Comparison of ENCODE assay signal across 8 cellular contexts in genomic region chr7:43454936-43455518, GRCh38.
DNase-seq lines count a peak whose midpoint lies in the region; ATAC-seq and TF ChIP-seq lines count a peak whose summit lies in the region.

No MANE protein-coding gene starts in this region.

- 0 out of 2 replicates have a peak overlapping the region, but pooled peaks have one; percentile 0 for H3K27ac Mint-ChIP-seq in HFFc6
- H3K27ac Mint-ChIP-seq in naive thymus-derived CD4-positive, alpha-beta T cell, result peak overlapping the region in 1 of 9 donors; percentile 20

- H3K27me3 ChIP-seq in heart right ventricle, result peaks cover 0 to 3% (median 0%) of the 10 kb centered on the region in 7 donors
- no peaks in the 10 kb centered on the region for H3K27me3 ChIP-seq in naive thymus-derived CD4-positive, alpha-beta T cell (ENCODE audit: control insufficient read depth in 2 of 2, insufficient read depth in 2 of 2, low read length in 2 of 2)

- no peaks in the 10 kb centered on the region for H3K9me3 ChIP-seq in heart right ventricle
- H3K9me3 ChIP-seq in naive thymus-derived CD4-positive, alpha-beta T cell (ENCODE audit: control insufficient read depth in 2 of 3, low read length in 3 of 3), result no peaks in the 10 kb centered on the region

- POLR2A ChIA-PET in naive thymus-derived CD4-positive, alpha-beta T cell (lab: Charles Lee), result no interaction called here

- H3K4me1 ChIP-seq in heart right ventricle, result peaks cover 0 to 5% (median 0%) of the 10 kb centered on the region in 9 donors
- H3K4me1 ChIP-seq in naive thymus-derived CD4-positive, alpha-beta T cell (ENCODE audit: control insufficient read depth in 2 of 2, insufficient read depth in 2 of 2, low read length in 2 of 2), result no peaks in the 10 kb centered on the region

- H3K36me3 ChIP-seq in heart right ventricle, result no peaks in the 10 kb centered on the region
- H3K36me3 ChIP-seq in naive thymus-derived CD4-positive, alpha-beta T cell (ENCODE audit: control insufficient read depth in 2 of 3, insufficient read depth in 3 of 3, low read length in 3 of 3), result no peaks in the 10 kb centered on the region

- 25 to 33% methylated on average over 8 of the region's 8 CpGs for WGBS in heart right ventricle, 2 donors

- intact Hi-C loops in heart right ventricle (cut with DNase I), result loop anchor here in 3 of 10 donors (10.0 kb wide), 2 partner anchors 270 to 510 kb away; partner anchors contain the start of gene COA1 (in 2 of the 3)
- intact Hi-C loops in Right ventricle myocardium superior (cut with DNase I), result no loop called here
- intact Hi-C loops in naive thymus-derived CD4-positive, alpha-beta T cell (cut with micrococcal nuclease), result loop anchor here (5.0 to 10.0 kb wide), 3 partner anchors 270 to 513 kb away; partner anchors contain the start of gene COA1 (in 1 of the 2)

- DNase-seq in heart right ventricle (no peak), Right ventricle myocardium superior (no peak), HFFc6 (peak; percentile 49), NOMO-1 (lab: John Stamatoyannopoulos, UW; ENCODE audit: unreplicated experiment in 2 of 2) (peak; percentile 45 to 49), dedifferentiated amniotic fluid mesenchymal stem cell (ENCODE audit: extremely low spot score) (peak; percentile 64), NCI-H1048 (lab: John Stamatoyannopoulos, UW) (no peak)
- peak in 1 of 9 donors; percentile 9 for DNase-seq in naive thymus-derived CD4-positive, alpha-beta T cell
- DNase-seq in activated naive CD4-positive, alpha-beta T cell treated with anti-CD3 and anti-CD28 coated beads, Interleukin-2, amount 50 U/mL, for 16 hours, result no peak

- H3K36me3 Mint-ChIP-seq in HFFc6 (ENCODE audit: low read depth), result no peaks in the 10 kb centered on the region
- H3K36me3 Mint-ChIP-seq in naive thymus-derived CD4-positive, alpha-beta T cell, result no peaks in the 10 kb centered on the region

- peaks cover 10% of the 10 kb centered on the region for H3K4me1 Mint-ChIP-seq in HFFc6 (ENCODE audit: low read depth)
- H3K4me1 Mint-ChIP-seq in naive thymus-derived CD4-positive, alpha-beta T cell, result peaks cover 0 to 7% (median 4%) of the 10 kb centered on the region in 7 donors

- H3K4me3 Mint-ChIP-seq in HFFc6, result peak overlapping the region; percentile 68
- no peak overlapping the region for H3K4me3 Mint-ChIP-seq in naive thymus-derived CD4-positive, alpha-beta T cell

- H3K4me3 ChIP-seq in heart right ventricle, result no peak overlapping the region
- H3K4me3 ChIP-seq in naive thymus-derived CD4-positive, alpha-beta T cell (ENCODE audit: low read length), result no peak overlapping the region

- H3K27ac ChIP-seq in heart right ventricle, result no peak overlapping the region
- H3K27ac ChIP-seq in naive thymus-derived CD4-positive, alpha-beta T cell (ENCODE audit: low read depth, low read length), result no peak overlapping the region

- no peak for ATAC-seq in heart right ventricle
- no peak for ATAC-seq in Right ventricle myocardium superior (ENCODE audit: poor library complexity)
- peak; percentile 42 for ATAC-seq in naive thymus-derived CD4-positive, alpha-beta T cell

- no peaks in the 10 kb centered on the region for H3K9me3 Mint-ChIP-seq in HFFc6
- no peaks in the 10 kb centered on the region for H3K9me3 Mint-ChIP-seq in naive thymus-derived CD4-positive, alpha-beta T cell

- CTCF ChIA-PET in naive thymus-derived CD4-positive, alpha-beta T cell (lab: Charles Lee), result interaction anchor here (1.0 kb wide), 1 partner anchor 15 kb away, joined by 4 read pairs; no protein-coding TSS in a partner anchor

- H3K27me3 Mint-ChIP-seq in HFFc6 (ENCODE audit: insufficient read depth), result peaks cover 4% of the 10 kb centered on the region; the same call in 1 of the 2 replicates
- peaks cover 5 to 22% (median 7%) of the 10 kb centered on the region in 5 donors for H3K27me3 Mint-ChIP-seq in naive thymus-derived CD4-positive, alpha-beta T cell

- TF ChIP-seq CTCF in heart right ventricle (IDR thresholded peaks at IDR 0.05) (peak in 7 of 9 donors; percentile 6 to 58 (median 48)), HFFc6 (IDR thresholded peaks at IDR 0.05) (peak; percentile 78)

Comparison
In these comparisons a context has a peak if more than half of its experiments do, and no peak if none do; other contexts are left out.
1. DNase-seq: peak in HFFc6 (single experiment), NOMO-1 (2 of 2) and dedifferentiated amniotic fluid mesenchymal stem cell (single experiment); none in heart right ventricle (0 of 2), Right ventricle myocardium superior (single experiment), activated naive CD4-positive, alpha-beta T cell treated with anti-CD3 and anti-CD28 coated beads, Interleukin-2, amount 50 U/mL, for 16 hours (single experiment) and NCI-H1048 (single experiment).